Comparison of ENCODE assay signal across 1 cellular context in the genomic region with DNA sequence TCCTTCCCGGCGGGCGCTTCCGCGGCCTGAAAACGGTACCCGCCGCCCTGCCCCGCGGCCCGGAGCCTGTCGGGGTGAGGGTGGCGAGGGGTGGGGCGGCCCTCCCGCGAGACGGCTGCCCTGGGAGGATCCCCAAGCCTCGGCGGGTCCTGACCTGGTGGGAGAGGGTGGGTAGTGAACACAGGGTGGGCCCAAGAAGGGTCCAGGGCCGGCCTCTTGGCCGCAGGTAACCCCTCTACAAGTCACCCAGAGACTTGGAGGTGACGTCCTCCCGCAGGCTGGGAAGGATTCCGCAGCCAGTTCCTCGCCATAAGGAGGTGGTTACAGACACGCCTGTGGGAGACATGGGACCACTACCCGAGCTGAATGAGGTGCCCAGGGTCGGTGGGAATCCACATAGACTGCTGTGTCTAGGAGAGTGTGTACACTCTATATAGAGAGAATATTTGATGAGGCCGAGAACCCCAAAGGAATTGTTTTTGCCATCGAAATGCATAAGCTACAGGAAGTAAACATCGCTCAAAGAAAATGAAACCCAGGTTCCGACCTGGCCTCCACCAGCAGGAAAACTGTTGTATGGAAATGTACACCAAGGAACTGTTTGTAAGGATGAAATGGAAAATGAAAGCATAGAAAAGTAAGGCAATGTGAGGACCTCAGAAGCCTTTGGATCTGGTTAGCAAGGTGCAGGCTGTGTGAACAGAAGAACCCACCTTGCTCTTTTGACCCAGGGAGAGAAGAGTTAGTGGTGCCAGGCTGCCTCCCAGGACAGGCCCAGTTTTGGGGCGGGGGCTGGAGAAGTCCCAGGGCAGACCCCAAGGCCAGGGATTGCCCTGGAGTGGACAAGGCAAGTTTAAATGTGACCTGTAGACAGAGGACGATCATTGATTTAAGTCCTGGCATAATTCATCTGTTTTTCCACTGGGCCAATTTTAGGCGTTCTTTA.
TF ChIP-seq lines count a peak whose summit lies in the region.

No MANE protein-coding gene starts in this region.

TF ChIP-seq in HEK293, 187 proteins besides CTCF, POLR2A, EP300 and RAD21 (continued from another document):
- TF ChIP-seq ZNF555 (tag by site-specific recombination; conservative IDR thresholded peaks at IDR 0.05), result no peak
- TF ChIP-seq ZNF768 (tag by site-specific recombination; IDR thresholded peaks at IDR 0.05), result no peak
- TF ChIP-seq ZBTB20 (tag by site-specific recombination; IDR thresholded peaks at IDR 0.05), result peak; percentile 73
- TF ChIP-seq ZNF292 (tag by site-specific recombination; IDR thresholded peaks at IDR 0.05; ENCODE audit: borderline replicate concordance, low read depth), result no peak
- TF ChIP-seq, protein P1, sequence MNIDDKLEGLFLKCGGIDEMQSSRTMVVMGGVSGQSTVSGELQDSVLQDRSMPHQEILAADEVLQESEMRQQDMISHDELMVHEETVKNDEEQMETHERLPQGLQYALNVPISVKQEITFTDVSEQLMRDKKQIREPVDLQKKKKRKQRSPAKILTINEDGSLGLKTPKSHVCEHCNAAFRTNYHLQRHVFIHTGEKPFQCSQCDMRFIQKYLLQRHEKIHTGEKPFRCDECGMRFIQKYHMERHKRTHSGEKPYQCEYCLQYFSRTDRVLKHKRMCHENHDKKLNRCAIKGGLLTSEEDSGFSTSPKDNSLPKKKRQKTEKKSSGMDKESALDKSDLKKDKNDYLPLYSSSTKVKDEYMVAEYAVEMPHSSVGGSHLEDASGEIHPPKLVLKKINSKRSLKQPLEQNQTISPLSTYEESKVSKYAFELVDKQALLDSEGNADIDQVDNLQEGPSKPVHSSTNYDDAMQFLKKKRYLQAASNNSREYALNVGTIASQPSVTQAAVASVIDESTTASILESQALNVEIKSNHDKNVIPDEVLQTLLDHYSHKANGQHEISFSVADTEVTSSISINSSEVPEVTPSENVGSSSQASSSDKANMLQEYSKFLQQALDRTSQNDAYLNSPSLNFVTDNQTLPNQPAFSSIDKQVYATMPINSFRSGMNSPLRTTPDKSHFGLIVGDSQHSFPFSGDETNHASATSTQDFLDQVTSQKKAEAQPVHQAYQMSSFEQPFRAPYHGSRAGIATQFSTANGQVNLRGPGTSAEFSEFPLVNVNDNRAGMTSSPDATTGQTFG (tag by site-specific recombination; IDR thresholded peaks at IDR 0.05; ENCODE audit: borderline replicate concordance), result no peak
- TF ChIP-seq ZBTB48 (tag by site-specific recombination; IDR thresholded peaks at IDR 0.05), result 0 out of 2 replicates have a peak, but pooled peaks have one; percentile 7
- TF ChIP-seq, protein P2, sequence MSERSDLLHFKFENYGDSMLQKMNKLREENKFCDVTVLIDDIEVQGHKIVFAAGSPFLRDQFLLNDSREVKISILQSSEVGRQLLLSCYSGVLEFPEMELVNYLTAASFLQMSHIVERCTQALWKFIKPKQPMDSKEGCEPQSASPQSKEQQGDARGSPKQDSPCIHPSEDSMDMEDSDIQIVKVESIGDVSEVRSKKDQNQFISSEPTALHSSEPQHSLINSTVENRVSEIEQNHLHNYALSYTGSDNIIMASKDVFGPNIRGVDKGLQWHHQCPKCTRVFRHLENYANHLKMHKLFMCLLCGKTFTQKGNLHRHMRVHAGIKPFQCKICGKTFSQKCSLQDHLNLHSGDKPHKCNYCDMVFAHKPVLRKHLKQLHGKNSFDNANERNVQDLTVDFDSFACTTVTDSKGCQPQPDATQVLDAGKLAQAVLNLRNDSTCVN (tag by site-specific recombination; optimal IDR thresholded peaks at IDR 0.05), result peak; percentile 2
- no peak for TF ChIP-seq OVOL3 (tag by site-specific recombination; IDR thresholded peaks at IDR 0.05)
- TF ChIP-seq ZNF561 (tag by site-specific recombination; IDR thresholded peaks at IDR 0.05; ENCODE audit: borderline replicate concordance), result peak; percentile 19; the same call in 1 of the 2 replicates
- TF ChIP-seq ZNF37A (tag by site-specific recombination; IDR thresholded peaks at IDR 0.05), result no peak
- TF ChIP-seq HOXD13 (CRISPR knock-in tag; IDR thresholded peaks at IDR 0.05; ENCODE audit: borderline replicate concordance), result no peak
- TF ChIP-seq SALL2 (tag by site-specific recombination; IDR thresholded peaks at IDR 0.05; ENCODE audit: borderline replicate concordance), result no peak
- TF ChIP-seq ZNF785 (tag by site-specific recombination; IDR thresholded peaks at IDR 0.05), result no peak
- TF ChIP-seq HOXC10 (CRISPR knock-in tag; IDR thresholded peaks at IDR 0.05), result no peak
- no peak for TF ChIP-seq ZNF658 (tag by site-specific recombination; IDR thresholded peaks at IDR 0.05)
- TF ChIP-seq HOXA7 (CRISPR knock-in tag; IDR thresholded peaks at IDR 0.05; ENCODE audit: borderline replicate concordance), result no peak
- peak; percentile 94 for TF ChIP-seq ZNF335 (tag by site-specific recombination; conservative IDR thresholded peaks at IDR 0.05)
- no peak for TF ChIP-seq ZNF571 (tag by site-specific recombination; IDR thresholded peaks at IDR 0.05)
- TF ChIP-seq ZNF350 (tag by site-specific recombination; IDR thresholded peaks at IDR 0.05), result no peak
- TF ChIP-seq, protein P3, sequence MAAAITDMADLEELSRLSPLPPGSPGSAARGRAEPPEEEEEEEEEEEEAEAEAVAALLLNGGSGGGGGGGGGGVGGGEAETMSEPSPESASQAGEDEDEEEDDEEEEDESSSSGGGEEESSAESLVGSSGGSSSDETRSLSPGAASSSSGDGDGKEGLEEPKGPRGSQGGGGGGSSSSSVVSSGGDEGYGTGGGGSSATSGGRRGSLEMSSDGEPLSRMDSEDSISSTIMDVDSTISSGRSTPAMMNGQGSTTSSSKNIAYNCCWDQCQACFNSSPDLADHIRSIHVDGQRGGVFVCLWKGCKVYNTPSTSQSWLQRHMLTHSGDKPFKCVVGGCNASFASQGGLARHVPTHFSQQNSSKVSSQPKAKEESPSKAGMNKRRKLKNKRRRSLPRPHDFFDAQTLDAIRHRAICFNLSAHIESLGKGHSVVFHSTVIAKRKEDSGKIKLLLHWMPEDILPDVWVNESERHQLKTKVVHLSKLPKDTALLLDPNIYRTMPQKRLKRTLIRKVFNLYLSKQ (tag by site-specific recombination; IDR thresholded peaks at IDR 0.05; ENCODE audit: borderline replicate concordance), result no peak
- no peak for TF ChIP-seq ZNF324 (tag by site-specific recombination; IDR thresholded peaks at IDR 0.05)
- TF ChIP-seq ZNF274 (IDR thresholded peaks at IDR 0.05; ENCODE audit: low read length), result no peak
- no peak for TF ChIP-seq ZNF274 (tag by site-specific recombination; IDR thresholded peaks at IDR 0.05; ENCODE audit: borderline replicate concordance)
- no peak for TF ChIP-seq SP7 (tag by site-specific recombination; IDR thresholded peaks at IDR 0.05)
- TF ChIP-seq, protein P4, sequence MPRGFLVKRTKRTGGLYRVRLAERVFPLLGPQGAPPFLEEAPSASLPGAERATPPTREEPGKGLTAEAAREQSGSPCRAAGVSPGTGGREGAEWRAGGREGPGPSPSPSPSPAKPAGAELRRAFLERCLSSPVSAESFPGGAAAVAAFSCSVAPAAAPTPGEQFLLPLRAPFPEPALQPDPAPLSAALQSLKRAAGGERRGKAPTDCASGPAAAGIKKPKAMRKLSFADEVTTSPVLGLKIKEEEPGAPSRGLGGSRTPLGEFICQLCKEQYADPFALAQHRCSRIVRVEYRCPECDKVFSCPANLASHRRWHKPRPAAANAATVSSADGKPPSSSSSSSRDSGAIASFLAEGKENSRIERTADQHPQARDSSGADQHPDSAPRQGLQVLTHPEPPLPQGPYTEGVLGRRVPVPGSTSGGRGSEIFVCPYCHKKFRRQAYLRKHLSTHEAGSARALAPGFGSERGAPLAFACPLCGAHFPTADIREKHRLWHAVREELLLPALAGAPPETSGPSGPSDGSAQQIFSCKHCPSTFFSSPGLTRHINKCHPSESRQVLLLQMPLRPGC (tag by site-specific recombination; IDR thresholded peaks at IDR 0.05), result no peak
- TF ChIP-seq ZNF24 (tag by site-specific recombination; IDR thresholded peaks at IDR 0.05), result no peak
- peak; percentile 29 for TF ChIP-seq SP2 (tag by site-specific recombination; IDR thresholded peaks at IDR 0.05)
- TF ChIP-seq ZNF596 (tag by site-specific recombination; IDR thresholded peaks at IDR 0.05), result no peak
- TF ChIP-seq ZNF174 (tag by site-specific recombination; IDR thresholded peaks at IDR 0.05), result no peak
- peak; percentile 8; the same call in 1 of the 2 replicates for TF ChIP-seq KLF1 (tag by site-specific recombination; IDR thresholded peaks at IDR 0.05)
- TF ChIP-seq KLF9 (tag by site-specific recombination; IDR thresholded peaks at IDR 0.05; ENCODE audit: low read depth), result no peak; the same call in 1 of the 2 replicates
- TF ChIP-seq TRIM28 (IDR thresholded peaks at IDR 0.05; ENCODE audit: borderline replicate concordance, low read length), result no peak
- TF ChIP-seq, protein P5, sequence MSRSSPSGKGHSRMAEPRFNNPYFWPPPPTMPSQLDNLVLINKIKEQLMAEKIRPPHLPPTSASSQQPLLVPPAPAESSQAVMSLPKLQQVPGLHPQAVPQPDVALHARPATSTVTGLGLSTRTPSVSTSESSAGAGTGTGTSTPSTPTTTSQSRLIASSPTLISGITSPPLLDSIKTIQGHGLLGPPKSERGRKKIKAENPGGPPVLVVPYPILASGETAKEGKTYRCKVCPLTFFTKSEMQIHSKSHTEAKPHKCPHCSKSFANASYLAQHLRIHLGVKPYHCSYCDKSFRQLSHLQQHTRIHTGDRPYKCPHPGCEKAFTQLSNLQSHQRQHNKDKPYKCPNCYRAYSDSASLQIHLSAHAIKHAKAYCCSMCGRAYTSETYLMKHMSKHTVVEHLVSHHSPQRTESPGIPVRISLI (tag by site-specific recombination; IDR thresholded peaks at IDR 0.05), result no peak
- no peak for TF ChIP-seq ZNF426 (tag by site-specific recombination; IDR thresholded peaks at IDR 0.05)
- TF ChIP-seq MEIS1 (CRISPR knock-in tag; IDR thresholded peaks at IDR 0.05; ENCODE audit: borderline replicate concordance), result no peak
- TF ChIP-seq ZNF830 (tag by site-specific recombination; IDR thresholded peaks at IDR 0.05; ENCODE audit: low read depth), result no peak
- no peak for TF ChIP-seq ZNF2 (tag by site-specific recombination; IDR thresholded peaks at IDR 0.05)
- TF ChIP-seq, protein P6, sequence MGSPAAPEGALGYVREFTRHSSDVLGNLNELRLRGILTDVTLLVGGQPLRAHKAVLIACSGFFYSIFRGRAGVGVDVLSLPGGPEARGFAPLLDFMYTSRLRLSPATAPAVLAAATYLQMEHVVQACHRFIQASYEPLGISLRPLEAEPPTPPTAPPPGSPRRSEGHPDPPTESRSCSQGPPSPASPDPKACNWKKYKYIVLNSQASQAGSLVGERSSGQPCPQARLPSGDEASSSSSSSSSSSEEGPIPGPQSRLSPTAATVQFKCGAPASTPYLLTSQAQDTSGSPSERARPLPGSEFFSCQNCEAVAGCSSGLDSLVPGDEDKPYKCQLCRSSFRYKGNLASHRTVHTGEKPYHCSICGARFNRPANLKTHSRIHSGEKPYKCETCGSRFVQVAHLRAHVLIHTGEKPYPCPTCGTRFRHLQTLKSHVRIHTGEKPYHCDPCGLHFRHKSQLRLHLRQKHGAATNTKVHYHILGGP (tag by site-specific recombination; IDR thresholded peaks at IDR 0.05), result no peak
